In the genomic region with DNA sequence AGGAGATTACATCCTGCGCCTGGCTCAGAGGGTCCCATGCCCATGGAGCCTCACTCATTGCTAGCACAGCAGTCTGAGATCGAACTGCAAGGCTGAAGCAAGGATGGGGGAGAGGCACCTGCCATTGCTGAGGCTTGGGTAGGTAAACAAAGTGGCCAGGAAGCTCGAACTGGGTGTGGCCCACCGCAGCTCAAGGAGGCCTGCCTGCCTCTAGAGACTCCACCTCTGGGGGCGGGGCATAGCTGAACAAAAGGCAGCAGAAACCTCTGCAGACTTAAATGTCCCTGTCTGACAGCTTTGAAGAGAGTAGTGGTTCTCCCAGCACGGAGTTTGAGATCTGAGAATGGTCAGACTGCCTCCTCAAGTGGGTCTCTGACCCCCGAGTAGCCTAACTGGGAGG, we compare ENCODE assay signal across 11 cellular contexts. TPM values are rescaled to one million over a fixed set of nuclear protein-coding genes. Genes with fewer than 3 reads are reported as not detected.
"Had no signal": no experiment of that assay in that cellular context is flagged by ENCODE, and none has a peak within 500 bp of the region (broad histone marks: within the 10 kb centered on the region; RNA-seq: fewer than 3 reads in every experiment).

No MANE protein-coding gene starts in this region.

RNA-seq across cellular contexts. Expression of a gene that starts 5.1 kb away (rescaled TPM):
- total RNA-seq: esophagus muscularis mucosa, fibroblast of villous mesenchyme, gastrocnemius medialis, left lobe of liver, mammary epithelial cell, mesenteric fat pad, osteoblast, psoas muscle, right lobe of liver, temporal lobe, uterus had no signal

RNA-seq across cellular contexts. Expression of a gene that starts 17.3 kb away (rescaled TPM):
- total RNA-seq: fibroblast of villous mesenchyme, gastrocnemius medialis, left lobe of liver, mammary epithelial cell, mesenteric fat pad, osteoblast, psoas muscle, temporal lobe had no signal

RNA-seq across cellular contexts. Expression of a gene that starts 46.7 kb away (rescaled TPM):
- total RNA-seq: fibroblast of villous mesenchyme, left lobe of liver, mammary epithelial cell, mesenteric fat pad, osteoblast, temporal lobe had no signal
